ENCODE assay signal across 12 cellular contexts in genomic region chr9:38023661-38024035, GRCh38. TPM values are rescaled to one million over a fixed set of nuclear protein-coding genes. Genes with fewer than 3 reads are reported as not detected.
DNase-seq lines count a peak whose midpoint lies in the region; ATAC-seq and TF ChIP-seq lines count a peak whose summit lies in the region.
"Had no signal": no experiment of that assay in that cellular context is flagged by ENCODE, and none has a peak within 500 bp of the region (broad histone marks: within the 10 kb centered on the region; RNA-seq: fewer than 3 reads in every experiment).

No MANE protein-coding gene starts in this region.

- H4K20me1 ChIP-seq in GM23248 (ENCODE audit: insufficient read depth) (no peaks in the 10 kb centered on the region), hepatocyte (ENCODE audit: insufficient read depth, poor library complexity, severe bottlenecking) (no peaks in the 10 kb centered on the region)

- H3K9ac ChIP-seq in GM23248 = peak overlapping the region; percentile 25; the same call in 1 of the 2 replicates

- H3K36me3 ChIP-seq in GM23248 (ENCODE audit: low read depth) (no peaks in the 10 kb centered on the region), SJCRH30 (no peaks in the 10 kb centered on the region; the same call in 1 of the 2 replicates), hepatocyte (replicated peaks; ENCODE audit: insufficient read depth, low read depth) (no peaks in the 10 kb centered on the region)

- H3F3A ChIP-seq in GM23248 (ENCODE audit: insufficient read depth) = peaks cover 47% of the 10 kb centered on the region

- H3K4me3 ChIP-seq in GM23248 (no peak overlapping the region), SJCRH30 (no peak overlapping the region), hepatocyte (no peak overlapping the region), skin epidermis (no peak overlapping the region)

- H3K27ac ChIP-seq in GM23248 = peak overlapping the region; percentile 93; the same call in 1 of the 2 replicates
- H3K27ac ChIP-seq in SJCRH30 = peak overlapping the region; percentile 91
- peak overlapping the region; percentile 78 for H3K27ac ChIP-seq in hepatocyte
- H3K27ac ChIP-seq in skin epidermis = peak overlapping the region in 19 of 21 experiments; percentile 19 to 74 (median 57)

- H3K4me1 ChIP-seq in GM23248 (ENCODE audit: insufficient read depth) (peaks cover 59% of the 10 kb centered on the region), SJCRH30 (peaks cover 76% of the 10 kb centered on the region), hepatocyte (ENCODE audit: insufficient read depth) (peaks cover 71% of the 10 kb centered on the region)

- ATAC-seq in GM19467 (IDR thresholded peaks at IDR 0.05; ENCODE audit: unreplicated experiment) = no peak
- ATAC-seq: CD8-positive, alpha-beta T cell had no signal

- no peak for DNase-seq in GM23248
- DNase-seq in SJCRH30 = peak in 1 of 2 experiments; percentile 48
- DNase-seq in hepatocyte (ENCODE audit: low spot score) = no peak
- DNase-seq in NCI-H446 (lab: John Stamatoyannopoulos, UW) = no peak
- DNase-seq in HPDE6-E6E7 (ENCODE audit: extremely low spot score) = no peak
- DNase-seq in NK-92 treated with Interleukin-12 subunit alpha and Interleukin-12 subunit beta, amount 100 ng/mL, for 24 hours (lab: John Stamatoyannopoulos, UW) = no peak
- DNase-seq: activated effector memory CD4-positive, alpha-beta T cell treated with Interleukin-2 at 50 U/mL for 16 hours; CD8-positive, alpha-beta T cell; KG1; Right ventricle myocardium superior had no signal

- TF ChIP-seq CTCF in hepatocyte (IDR thresholded peaks at IDR 0.05; ENCODE audit: poor library complexity) = no peak

- no peaks in the 10 kb centered on the region for H3K9me2 ChIP-seq in GM23248 (ENCODE audit: insufficient read depth)
- no peaks in the 10 kb centered on the region for H3K9me2 ChIP-seq in hepatocyte (replicated peaks; ENCODE audit: insufficient read depth)

- H3K9me3 ChIP-seq in GM23248 (ENCODE audit: low read depth) (no peaks in the 10 kb centered on the region), SJCRH30 (replicated peaks) (no peaks in the 10 kb centered on the region), hepatocyte (ENCODE audit: low read depth) (no peaks in the 10 kb centered on the region)

- H2AFZ ChIP-seq in GM23248 = no peak overlapping the region
- no peak overlapping the region for H2AFZ ChIP-seq in hepatocyte

- 61 to 69% methylated on average over 5 of the region's 5 CpGs for WGBS in GM23248 (ENCODE audit: low coverage in 1 of 2, low lambda C conversion rate in 2 of 2, missing lambda C conversion rate in 2 of 2), 2 experiments
- WGBS in hepatocyte (ENCODE audit: low lambda C conversion rate, missing lambda C conversion rate) = 89% methylated on average over 5 of the region's 5 CpGs

- H3K4me2 ChIP-seq in GM23248 (ENCODE audit: unreplicated experiment) (peak overlapping the region; percentile 51), hepatocyte (peak overlapping the region; percentile 43)

- H3K79me2 ChIP-seq in GM23248 (ENCODE audit: insufficient read depth) (peaks cover 84% of the 10 kb centered on the region), hepatocyte (peaks cover 78% of the 10 kb centered on the region)

- in situ Hi-C loops in GM23248 (cut with MboI) = no loop called here

- H3K27me3 ChIP-seq in GM23248 (replicated peaks; ENCODE audit: insufficient read depth) = no peaks in the 10 kb centered on the region
- H3K27me3 ChIP-seq in SJCRH30 = no peaks in the 10 kb centered on the region
- no peaks in the 10 kb centered on the region for H3K27me3 ChIP-seq in hepatocyte

RNA-seq across cellular contexts. Expression of gene SHB, which starts 45.4 kb away (rescaled TPM):
- total RNA-seq in GM23248 (2014; rRNA removed; shearing (Covaris generic)) = 9.9 and 11.1 TPM in 2 replicates
- polyA plus RNA-seq in GM23248 (2016; fragmentation: Nextera tagmentation; extraction: Ambion mirVana) (3.9 and 4.4 TPM in 2 replicates), hepatocyte (36.1 and 48.3 TPM in 2 replicates)
- total RNA-seq in SJCRH30 (2014; rRNA removed; shearing (Covaris generic)) = 14.7 and 14.9 TPM in 2 replicates
- 15.5 and 20.8 TPM in 2 replicates for total RNA-seq in hepatocyte
